8 cellular contexts compared by ENCODE assay signal in the genomic region with DNA sequence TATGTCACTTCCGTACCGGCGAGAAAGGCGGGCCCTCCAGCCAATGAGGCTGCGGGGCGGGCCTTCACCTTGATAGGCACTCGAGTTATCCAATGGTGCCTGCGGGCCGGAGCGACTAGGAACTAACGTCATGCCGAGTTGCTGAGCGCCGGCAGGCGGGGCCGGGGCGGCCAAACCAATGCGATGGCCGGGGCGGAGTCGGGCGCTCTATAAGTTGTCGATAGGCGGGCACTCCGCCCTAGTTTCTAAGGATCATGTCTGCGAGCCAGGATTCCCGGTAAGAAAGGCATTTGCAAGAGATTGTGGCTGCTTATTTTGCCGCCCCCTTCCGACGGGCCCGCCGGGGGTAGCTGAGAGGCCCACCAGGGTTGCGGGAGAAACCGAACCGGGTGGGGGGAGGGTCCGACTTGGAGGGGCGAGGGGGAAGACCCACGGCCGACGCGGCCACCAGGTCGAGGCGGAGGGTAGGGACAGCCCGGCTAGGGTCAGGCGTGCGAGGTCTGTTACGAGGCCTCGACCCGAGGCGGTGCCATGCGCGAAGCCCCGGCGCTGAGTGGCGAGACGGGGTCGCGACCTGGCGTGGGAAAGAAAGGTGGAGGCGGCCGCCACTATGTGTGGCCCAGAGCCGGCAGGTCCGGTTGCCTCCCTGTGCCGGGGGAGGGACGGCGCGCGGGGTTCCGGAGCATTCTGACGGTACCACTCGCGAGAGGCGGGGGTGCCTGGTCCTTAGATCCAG.
DNase-seq lines count a peak whose midpoint lies in the region; ATAC-seq lines count a peak whose summit lies in the region.

No MANE protein-coding gene starts in this region.

- peak; percentile 91 for DNase-seq in 8988T
- DNase-seq in NCI-H345 (lab: John Stamatoyannopoulos, UW) = peak; percentile 97
- peak; percentile 99 for DNase-seq in activated CD4-positive, CD25-positive, alpha-beta regulatory T cell treated with anti-CD3 and anti-CD28 coated beads, Interleukin-2, amount 50 U/mL, for 16 hours (ENCODE audit: low read depth, low spot score)
- DNase-seq in caudate nucleus (lab: John Stamatoyannopoulos, UW) = peak; percentile 93 to 100 (median 100)
- DNase-seq in iris pigment epithelial cell (ENCODE audit: low read depth) = peak; percentile 99
- peak; percentile 98 for DNase-seq in smooth muscle cell of the brain vasculature (ENCODE audit: low read depth, low spot score)

- peak; percentile 91 for ATAC-seq in GM18520 (IDR thresholded peaks at IDR 0.05; ENCODE audit: unreplicated experiment)
- peak; percentile 0 for ATAC-seq in HG03159 (IDR thresholded peaks at IDR 0.05; ENCODE audit: unreplicated experiment)

- peak overlapping the region; percentile 98 for H3K27ac ChIP-seq in caudate nucleus (ENCODE audit: low read depth, low read length)

Comparison
In these comparisons a context has a peak if more than half of its experiments do, and no peak if none do; other contexts are left out.
1. Peak in every context shown above with its lines: DNase-seq, ATAC-seq and H3K27ac ChIP-seq.